In genomic region chr1:109090415-109091195, GRCh38 we compare ENCODE assay signal across 1 cellular context.
TF ChIP-seq lines count a peak whose summit lies in the region.

TMEM167B (plus strand) TSS chr1:109090764; CDS start chr1:109090873, 109 bp downstream.

TF ChIP-seq in HepG2, 621 proteins besides CTCF, POLR2A, EP300 and RAD21 (continued from another document and continues in another):
- TF ChIP-seq, protein P1, sequence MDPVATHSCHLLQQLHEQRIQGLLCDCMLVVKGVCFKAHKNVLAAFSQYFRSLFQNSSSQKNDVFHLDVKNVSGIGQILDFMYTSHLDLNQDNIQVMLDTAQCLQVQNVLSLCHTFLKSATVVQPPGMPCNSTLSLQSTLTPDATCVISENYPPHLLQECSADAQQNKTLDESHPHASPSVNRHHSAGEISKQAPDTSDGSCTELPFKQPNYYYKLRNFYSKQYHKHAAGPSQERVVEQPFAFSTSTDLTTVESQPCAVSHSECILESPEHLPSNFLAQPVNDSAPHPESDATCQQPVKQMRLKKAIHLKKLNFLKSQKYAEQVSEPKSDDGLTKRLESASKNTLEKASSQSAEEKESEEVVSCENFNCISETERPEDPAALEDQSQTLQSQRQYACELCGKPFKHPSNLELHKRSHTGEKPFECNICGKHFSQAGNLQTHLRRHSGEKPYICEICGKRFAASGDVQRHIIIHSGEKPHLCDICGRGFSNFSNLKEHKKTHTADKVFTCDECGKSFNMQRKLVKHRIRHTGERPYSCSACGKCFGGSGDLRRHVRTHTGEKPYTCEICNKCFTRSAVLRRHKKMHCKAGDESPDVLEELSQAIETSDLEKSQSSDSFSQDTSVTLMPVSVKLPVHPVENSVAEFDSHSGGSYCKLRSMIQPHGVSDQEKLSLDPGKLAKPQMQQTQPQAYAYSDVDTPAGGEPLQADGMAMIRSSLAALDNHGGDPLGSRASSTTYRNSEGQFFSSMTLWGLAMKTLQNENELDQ (CRISPR knock-in tag; IDR thresholded peaks at IDR 0.05; ENCODE audit: borderline replicate concordance), result peak; percentile 83; the same call in 1 of the 2 replicates
- TF ChIP-seq PHF20 (CRISPR knock-in tag; IDR thresholded peaks at IDR 0.05) (peak; percentile 89), ZNF260 (CRISPR knock-in tag; IDR thresholded peaks at IDR 0.05; ENCODE audit: borderline replicate concordance, low read depth) (no peak), SMYD3 (CRISPR knock-in tag; IDR thresholded peaks at IDR 0.05) (peak; percentile 81; the same call in 1 of the 2 replicates), MEIS1 (CRISPR knock-in tag; IDR thresholded peaks at IDR 0.05; ENCODE audit: borderline replicate concordance) (peak; percentile 57; the same call in 1 of the 2 replicates), JUN (CRISPR knock-in tag; IDR thresholded peaks at IDR 0.05) (peak; percentile 73), AKAP8 (CRISPR knock-in tag; IDR thresholded peaks at IDR 0.05) (no peak; the same call in 1 of the 2 replicates), EEA1 (CRISPR knock-in tag; IDR thresholded peaks at IDR 0.05; ENCODE audit: borderline replicate concordance) (peak; percentile 86; the same call in 1 of the 2 replicates), SP1 (IDR thresholded peaks at IDR 0.05) (no peak), SP1 (CRISPR knock-in tag; IDR thresholded peaks at IDR 0.05) (peak; percentile 88), MED1 (CRISPR knock-in tag; IDR thresholded peaks at IDR 0.05) (peak; percentile 69), ARNT2 (CRISPR knock-in tag; IDR thresholded peaks at IDR 0.05; ENCODE audit: low read depth) (peak; percentile 53), ZNF788 (CRISPR knock-in tag; IDR thresholded peaks at IDR 0.05; ENCODE audit: borderline replicate concordance) (peak; percentile 86; the same call in 1 of the 2 replicates), TBX2 (CRISPR knock-in tag; IDR thresholded peaks at IDR 0.05; ENCODE audit: borderline replicate concordance) (peak; percentile 71), SP4 (CRISPR knock-in tag; IDR thresholded peaks at IDR 0.05) (peak; percentile 80; the same call in 1 of the 2 replicates), THAP9 (CRISPR knock-in tag; IDR thresholded peaks at IDR 0.05; ENCODE audit: borderline replicate concordance) (peak; percentile 79; the same call in 1 of the 2 replicates), ZNF878 (CRISPR knock-in tag; IDR thresholded peaks at IDR 0.05) (peak; percentile 45; the same call in 1 of the 2 replicates), ESRRA (CRISPR knock-in tag; IDR thresholded peaks at IDR 0.05; ENCODE audit: low read depth) (peak; percentile 73; the same call in 1 of the 2 replicates), ZNF556 (CRISPR knock-in tag; IDR thresholded peaks at IDR 0.05; ENCODE audit: borderline replicate concordance) (peak; percentile 82), KDM4B (CRISPR knock-in tag; IDR thresholded peaks at IDR 0.05) (peak; percentile 98), HNRNPLL (IDR thresholded peaks at IDR 0.05; ENCODE audit: low read depth, low read length, poor library complexity, severe bottlenecking) (peak; percentile 93), ARID3A (IDR thresholded peaks at IDR 0.05; ENCODE audit: low read depth, low read length) (peak; percentile 38; the same call in 1 of the 2 replicates), ZBTB25 (CRISPR knock-in tag; IDR thresholded peaks at IDR 0.05) (peak; percentile 91), ZBTB14 (CRISPR knock-in tag; IDR thresholded peaks at IDR 0.05) (no peak), THAP7 (CRISPR knock-in tag; IDR thresholded peaks at IDR 0.05) (no peak), MTF2 (CRISPR knock-in tag; IDR thresholded peaks at IDR 0.05; ENCODE audit: borderline replicate concordance) (no peak), ZMAT3 (CRISPR knock-in tag; conservative IDR thresholded peaks at IDR 0.05) (peak; percentile 72; the same call in 1 of the 2 replicates)
- TF ChIP-seq, protein P2, sequence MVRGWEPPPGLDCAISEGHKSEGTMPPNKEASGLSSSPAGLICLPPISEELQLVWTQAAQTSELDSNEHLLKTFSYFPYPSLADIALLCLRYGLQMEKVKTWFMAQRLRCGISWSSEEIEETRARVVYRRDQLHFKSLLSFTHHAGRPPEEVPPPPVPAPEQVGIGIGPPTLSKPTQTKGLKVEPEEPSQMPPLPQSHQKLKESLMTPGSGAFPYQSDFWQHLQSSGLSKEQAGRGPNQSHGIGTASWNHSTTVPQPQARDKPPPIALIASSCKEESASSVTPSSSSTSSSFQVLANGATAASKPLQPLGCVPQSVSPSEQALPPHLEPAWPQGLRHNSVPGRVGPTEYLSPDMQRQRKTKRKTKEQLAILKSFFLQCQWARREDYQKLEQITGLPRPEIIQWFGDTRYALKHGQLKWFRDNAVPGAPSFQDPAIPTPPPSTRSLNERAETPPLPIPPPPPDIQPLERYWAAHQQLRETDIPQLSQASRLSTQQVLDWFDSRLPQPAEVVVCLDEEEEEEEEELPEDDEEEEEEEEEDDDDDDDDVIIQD (CRISPR knock-in tag; IDR thresholded peaks at IDR 0.05; ENCODE audit: low read depth), result peak; percentile 30; the same call in 1 of the 2 replicates
- TF ChIP-seq, protein P3, sequence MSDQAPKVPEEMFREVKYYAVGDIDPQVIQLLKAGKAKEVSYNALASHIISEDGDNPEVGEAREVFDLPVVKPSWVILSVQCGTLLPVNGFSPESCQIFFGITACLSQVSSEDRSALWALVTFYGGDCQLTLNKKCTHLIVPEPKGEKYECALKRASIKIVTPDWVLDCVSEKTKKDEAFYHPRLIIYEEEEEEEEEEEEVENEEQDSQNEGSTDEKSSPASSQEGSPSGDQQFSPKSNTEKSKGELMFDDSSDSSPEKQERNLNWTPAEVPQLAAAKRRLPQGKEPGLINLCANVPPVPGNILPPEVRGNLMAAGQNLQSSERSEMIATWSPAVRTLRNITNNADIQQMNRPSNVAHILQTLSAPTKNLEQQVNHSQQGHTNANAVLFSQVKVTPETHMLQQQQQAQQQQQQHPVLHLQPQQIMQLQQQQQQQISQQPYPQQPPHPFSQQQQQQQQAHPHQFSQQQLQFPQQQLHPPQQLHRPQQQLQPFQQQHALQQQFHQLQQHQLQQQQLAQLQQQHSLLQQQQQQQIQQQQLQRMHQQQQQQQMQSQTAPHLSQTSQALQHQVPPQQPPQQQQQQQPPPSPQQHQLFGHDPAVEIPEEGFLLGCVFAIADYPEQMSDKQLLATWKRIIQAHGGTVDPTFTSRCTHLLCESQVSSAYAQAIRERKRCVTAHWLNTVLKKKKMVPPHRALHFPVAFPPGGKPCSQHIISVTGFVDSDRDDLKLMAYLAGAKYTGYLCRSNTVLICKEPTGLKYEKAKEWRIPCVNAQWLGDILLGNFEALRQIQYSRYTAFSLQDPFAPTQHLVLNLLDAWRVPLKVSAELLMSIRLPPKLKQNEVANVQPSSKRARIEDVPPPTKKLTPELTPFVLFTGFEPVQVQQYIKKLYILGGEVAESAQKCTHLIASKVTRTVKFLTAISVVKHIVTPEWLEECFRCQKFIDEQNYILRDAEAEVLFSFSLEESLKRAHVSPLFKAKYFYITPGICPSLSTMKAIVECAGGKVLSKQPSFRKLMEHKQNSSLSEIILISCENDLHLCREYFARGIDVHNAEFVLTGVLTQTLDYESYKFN (CRISPR knock-in tag; conservative IDR thresholded peaks at IDR 0.05), result peak; percentile 63
- TF ChIP-seq, protein P4, sequence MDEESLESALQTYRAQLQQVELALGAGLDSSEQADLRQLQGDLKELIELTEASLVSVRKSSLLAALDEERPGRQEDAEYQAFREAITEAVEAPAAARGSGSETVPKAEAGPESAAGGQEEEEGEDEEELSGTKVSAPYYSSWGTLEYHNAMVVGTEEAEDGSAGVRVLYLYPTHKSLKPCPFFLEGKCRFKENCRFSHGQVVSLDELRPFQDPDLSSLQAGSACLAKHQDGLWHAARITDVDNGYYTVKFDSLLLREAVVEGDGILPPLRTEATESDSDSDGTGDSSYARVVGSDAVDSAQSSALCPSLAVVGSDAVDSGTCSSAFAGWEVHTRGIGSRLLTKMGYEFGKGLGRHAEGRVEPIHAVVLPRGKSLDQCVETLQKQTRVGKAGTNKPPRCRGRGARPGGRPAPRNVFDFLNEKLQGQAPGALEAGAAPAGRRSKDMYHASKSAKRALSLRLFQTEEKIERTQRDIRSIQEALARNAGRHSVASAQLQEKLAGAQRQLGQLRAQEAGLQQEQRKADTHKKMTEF (CRISPR knock-in tag; IDR thresholded peaks at IDR 0.05), result peak; percentile 84
- TF ChIP-seq, protein P5, sequence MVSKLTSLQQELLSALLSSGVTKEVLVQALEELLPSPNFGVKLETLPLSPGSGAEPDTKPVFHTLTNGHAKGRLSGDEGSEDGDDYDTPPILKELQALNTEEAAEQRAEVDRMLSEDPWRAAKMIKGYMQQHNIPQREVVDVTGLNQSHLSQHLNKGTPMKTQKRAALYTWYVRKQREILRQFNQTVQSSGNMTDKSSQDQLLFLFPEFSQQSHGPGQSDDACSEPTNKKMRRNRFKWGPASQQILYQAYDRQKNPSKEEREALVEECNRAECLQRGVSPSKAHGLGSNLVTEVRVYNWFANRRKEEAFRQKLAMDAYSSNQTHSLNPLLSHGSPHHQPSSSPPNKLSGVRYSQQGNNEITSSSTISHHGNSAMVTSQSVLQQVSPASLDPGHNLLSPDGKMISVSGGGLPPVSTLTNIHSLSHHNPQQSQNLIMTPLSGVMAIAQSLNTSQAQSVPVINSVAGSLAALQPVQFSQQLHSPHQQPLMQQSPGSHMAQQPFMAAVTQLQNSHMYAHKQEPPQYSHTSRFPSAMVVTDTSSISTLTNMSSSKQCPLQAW (CRISPR knock-in tag; IDR thresholded peaks at IDR 0.05), result peak; percentile 82
- TF ChIP-seq, protein P6, sequence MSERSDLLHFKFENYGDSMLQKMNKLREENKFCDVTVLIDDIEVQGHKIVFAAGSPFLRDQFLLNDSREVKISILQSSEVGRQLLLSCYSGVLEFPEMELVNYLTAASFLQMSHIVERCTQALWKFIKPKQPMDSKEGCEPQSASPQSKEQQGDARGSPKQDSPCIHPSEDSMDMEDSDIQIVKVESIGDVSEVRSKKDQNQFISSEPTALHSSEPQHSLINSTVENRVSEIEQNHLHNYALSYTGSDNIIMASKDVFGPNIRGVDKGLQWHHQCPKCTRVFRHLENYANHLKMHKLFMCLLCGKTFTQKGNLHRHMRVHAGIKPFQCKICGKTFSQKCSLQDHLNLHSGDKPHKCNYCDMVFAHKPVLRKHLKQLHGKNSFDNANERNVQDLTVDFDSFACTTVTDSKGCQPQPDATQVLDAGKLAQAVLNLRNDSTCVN (CRISPR knock-in tag; IDR thresholded peaks at IDR 0.05; ENCODE audit: borderline replicate concordance), result no peak; the same call in 1 of the 2 replicates
- TF ChIP-seq, protein P7, sequence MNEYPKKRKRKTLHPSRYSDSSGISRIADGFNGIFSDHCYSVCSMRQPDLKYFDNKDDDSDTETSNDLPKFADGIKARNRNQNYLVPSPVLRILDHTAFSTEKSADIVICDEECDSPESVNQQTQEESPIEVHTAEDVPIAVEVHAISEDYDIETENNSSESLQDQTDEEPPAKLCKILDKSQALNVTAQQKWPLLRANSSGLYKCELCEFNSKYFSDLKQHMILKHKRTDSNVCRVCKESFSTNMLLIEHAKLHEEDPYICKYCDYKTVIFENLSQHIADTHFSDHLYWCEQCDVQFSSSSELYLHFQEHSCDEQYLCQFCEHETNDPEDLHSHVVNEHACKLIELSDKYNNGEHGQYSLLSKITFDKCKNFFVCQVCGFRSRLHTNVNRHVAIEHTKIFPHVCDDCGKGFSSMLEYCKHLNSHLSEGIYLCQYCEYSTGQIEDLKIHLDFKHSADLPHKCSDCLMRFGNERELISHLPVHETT (CRISPR knock-in tag; conservative IDR thresholded peaks at IDR 0.05), result peak; percentile 84
